Comparison of ENCODE assay signal across 20 cellular contexts in the genomic region with DNA sequence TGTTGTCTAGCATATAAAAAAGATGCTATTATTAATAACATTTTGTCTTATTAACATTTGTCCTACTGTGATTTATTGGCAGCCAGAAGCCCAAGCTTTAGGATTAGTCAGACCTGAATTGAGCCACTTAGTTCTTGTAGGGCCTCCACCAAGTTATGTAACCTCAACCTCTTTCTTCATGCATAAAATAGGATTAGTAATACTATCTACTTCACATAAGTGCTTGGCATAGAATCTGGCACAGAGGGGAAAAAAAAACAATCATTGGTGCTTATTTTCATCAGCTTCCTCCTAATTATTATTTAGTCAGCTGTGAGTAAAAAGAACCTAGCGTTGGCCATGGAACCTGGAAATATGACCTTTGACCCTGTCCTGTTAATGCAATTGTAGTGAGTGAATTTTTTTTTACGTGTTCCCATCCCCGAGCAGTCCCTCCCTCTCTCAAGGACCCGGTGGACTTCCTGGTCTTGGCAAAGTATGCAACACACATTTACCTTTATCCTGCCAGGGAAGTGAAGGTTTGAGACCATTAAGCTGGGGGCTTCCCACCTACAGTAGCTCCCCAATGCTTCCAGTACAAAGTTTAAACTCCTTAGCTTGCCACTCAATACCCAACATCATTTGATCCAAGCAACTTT.
DNase-seq lines count a peak whose midpoint lies in the region; ATAC-seq and FAIRE-seq lines count a peak whose summit lies in the region.
"Had no signal": no experiment of that assay in that cellular context is flagged by ENCODE, and none has a peak within 500 bp of the region (broad histone marks: within the 10 kb centered on the region; RNA-seq: fewer than 3 reads in every experiment).

No MANE protein-coding gene starts in this region.

- H3K27ac ChIP-seq in small intestine (ENCODE audit: low read depth in 1 of 2, low read length in 1 of 2), result no peak overlapping the region

- H3K36me3 ChIP-seq in small intestine (ENCODE audit: control insufficient read depth in 2 of 2, insufficient read depth in 2 of 2, low read length in 2 of 2), result no peaks in the 10 kb centered on the region
- H3K36me3 ChIP-seq: HAP-1 had no signal

- H3K9me3 ChIP-seq in small intestine (ENCODE audit: control insufficient read depth, low read depth), result no peaks in the 10 kb centered on the region
- H3K9me3 ChIP-seq: HAP-1 had no signal

- no peak for ATAC-seq in HG02678 (IDR thresholded peaks at IDR 0.05; ENCODE audit: unreplicated experiment)
- ATAC-seq: Panc1, SK-N-SH treated with all-trans-retinoic acid at 6 μM for 48 hours had no signal

- H3K4me1 ChIP-seq in small intestine (ENCODE audit: control insufficient read depth in 2 of 2, insufficient read depth in 1 of 2, low read depth in 1 of 2, low read length in 1 of 2), result peaks cover 0 to 5% of the 10 kb centered on the region in 2 donors

- H3K27me3 ChIP-seq in small intestine (ENCODE audit: control insufficient read depth in 2 of 2, insufficient read depth in 2 of 2, low read length in 2 of 2), result no peaks in the 10 kb centered on the region

- no peak overlapping the region for H3K4me3 ChIP-seq in small intestine (ENCODE audit: low read depth in 1 of 2, low read length in 2 of 2)
- H3K4me3 ChIP-seq: HAP-1 had no signal

- no peak for FAIRE-seq in small intestine (lab: Jason Lieb, UNC)
- FAIRE-seq: GM12892 had no signal

- 13 to 56% (median 43%) methylated on average over 4 of the region's 4 CpGs for WGBS in small intestine, 3 donors

- DNase-seq in NCI-H748 (lab: John Stamatoyannopoulos, UW; ENCODE audit: unreplicated experiment) (peak; percentile 5), NCI-H748 treated with DMSO at 0.1 percent for 48 hours (lab: John Stamatoyannopoulos, UW) (no peak), NCI-H82 treated with DMSO at 0.1 percent for 48 hours (lab: John Stamatoyannopoulos, UW; ENCODE audit: unreplicated experiment) (peak; percentile 27), iris pigment epithelial cell (ENCODE audit: low read depth) (peak; percentile 12), small intestine (peak; percentile 67), A172 (ENCODE audit: low spot score) (no peak)
- no peak for DNase-seq in stimulated activated CD8-positive, alpha-beta memory T cell treated with anti-CD3 and anti-CD28 coated beads, Interleukin-4, amount 100 ng/mL, for 48 hours
- DNase-seq: AML-193, DND-41, GDM1, KBM-7, NCI-H1048, NCI-H1694, NCI-H526, Right ventricle myocardium superior had no signal

Comparison
In these comparisons a context has a peak if more than half of its experiments do, and no peak if none do; other contexts are left out.
1. DNase-seq: peak in NCI-H748 (single experiment), NCI-H82 treated with DMSO at 0.1 percent for 48 hours (single experiment), iris pigment epithelial cell (single experiment) and small intestine (single experiment); none in NCI-H748 treated with DMSO at 0.1 percent for 48 hours (single experiment), A172 (single experiment) and stimulated activated CD8-positive, alpha-beta memory T cell treated with anti-CD3 and anti-CD28 coated beads, Interleukin-4, amount 100 ng/mL, for 48 hours (single experiment).